In genomic region chr17:1716076-1716911, GRCh38 we compare ENCODE assay signal across 8 cellular contexts.
DNase-seq lines count a peak whose midpoint lies in the region; ATAC-seq and TF ChIP-seq lines count a peak whose summit lies in the region.

No MANE protein-coding gene starts in this region.

- TF ChIP-seq CTCF in AG09309 (IDR thresholded peaks at IDR 0.05; ENCODE audit: control insufficient read depth, insufficient read depth, low read depth, low read length, missing control alignments), result peak; percentile 27

- peak overlapping the region; percentile 98 for H3K4me3 ChIP-seq in AG09309 (ENCODE audit: control insufficient read depth, low read depth, low read length)

- peak; percentile 100 for DNase-seq in AG09309 (ENCODE audit: low read depth)
- peak; percentile 94 for DNase-seq in NCI-H345 treated with DMSO at 0.1 percent for 48 hours (lab: John Stamatoyannopoulos, UW; ENCODE audit: unreplicated experiment)
- DNase-seq in cerebellar nuclear complex (lab: John Stamatoyannopoulos, UW), result peak; percentile 97 to 99
- peak; percentile 100 for DNase-seq in islet precursor cell
- peak; percentile 98 to 100 (median 100) for DNase-seq in stimulated activated CD4-positive, alpha-beta T cell treated with anti-CD3 and anti-CD28 coated beads, Interleukin-12 subunit alpha, Interleukin-12 subunit beta, amount 100 ng/mL, for 48 hours (ENCODE audit: low read depth in 2 of 3, low spot score in 1 of 3)

- ATAC-seq in GM19023 (IDR thresholded peaks at IDR 0.05; ENCODE audit: unreplicated experiment) (peak; percentile 77), HG03280 (IDR thresholded peaks at IDR 0.05; ENCODE audit: unreplicated experiment) (peak; percentile 83)
- ATAC-seq in activated CD4-positive, CD25-positive, alpha-beta regulatory T cell treated with anti-CD3 and anti-CD28 coated beads, Interleukin-2, amount 50 U/mL, for 24 hours, result peak; percentile 87 to 92

Comparison
In these comparisons a context has a peak if more than half of its experiments do, and no peak if none do; other contexts are left out.
1. Peak in every context shown above with its lines: DNase-seq, ATAC-seq and H3K4me3 ChIP-seq.